Comparison of ENCODE assay signal across 26 cellular contexts in genomic region chr12:49793620-49794019, GRCh38.
"Had no signal": no experiment of that assay in that cellular context is flagged by ENCODE, and none has a peak within 500 bp of the region (broad histone marks: within the 10 kb centered on the region; RNA-seq: fewer than 3 reads in every experiment).

No MANE protein-coding gene starts in this region.

- DNase-seq: activated CD4-positive, alpha-beta memory T cell treated with anti-CD3 and anti-CD28 coated beads, Interleukin-2, amount 10 ng/mL, durations not matched to agents 7 days and 5 days; activated CD4-positive, alpha-beta T cell treated with anti-CD3 and anti-CD28 coated beads for 1 hour; activated CD4-positive, alpha-beta T cell treated with anti-CD3 and anti-CD28 coated beads for 48 hours; activated CD4-positive, CD25-positive, alpha-beta regulatory T cell; activated CD8-positive, alpha-beta memory T cell treated with anti-CD3 and anti-CD28 coated beads for 24 hours; activated CD8-positive, alpha-beta memory T cell treated with anti-CD3 and anti-CD28 coated beads, Interleukin-2, amount 10 ng/mL, durations not matched to agents 7 days and 5 days; activated CD8-positive, alpha-beta memory T cell treated with anti-CD3 and anti-CD28 coated beads, Interleukin-2, amount 50 U/mL, for 48 hours; activated effector memory CD4-positive, alpha-beta T cell treated with Interleukin-2 at 50 U/mL for 16 hours; activated naive CD4-positive, alpha-beta T cell treated with anti-CD3 and anti-CD28 coated beads, Interleukin-2, amount 10 ng/mL, durations not matched to agents 7 days and 5 days; activated naive CD8-positive, alpha-beta T cell treated with anti-CD3 and anti-CD28 coated beads, Interleukin-2, amount 50 U/mL, for 24 hours; activated T-cell treated with anti-CD3 and anti-CD28 coated beads, Interleukin-2, amount 50 U/mL, for 48 hours; anterior cingulate cortex; caudate nucleus; MM.1S; MV-4-11; NCI-H1092; NCI-H1436 treated with DMSO at 0.1 percent for 48 hours; NCI-H1694 treated with DMSO at 0.1 percent for 48 hours; NCI-H2029; NCI-H345; NCI-H524 treated with DMSO at 0.1 percent for 48 hours; SHP77; SJCRH30; T1000; WERI-Rb-1 had no signal

- H3K27me3 ChIP-seq: SJCRH30 had no signal

- H3K27ac ChIP-seq: SJCRH30, SK-N-MC, WERI-Rb-1 had no signal

- H3K9me3 ChIP-seq: SJCRH30 had no signal

- ATAC-seq: activated CD8-positive, alpha-beta memory T cell treated with anti-CD3 and anti-CD28 coated beads, Interleukin-2, amount 10 ng/mL, durations not matched to agents 7 days and 5 days; activated naive CD8-positive, alpha-beta T cell treated with anti-CD3 and anti-CD28 coated beads, Interleukin-2, amount 50 U/mL, for 24 hours had no signal

- H3K4me3 ChIP-seq: SJCRH30, SK-N-MC had no signal
